Comparison of ENCODE assay signal across 8 cellular contexts in the genomic region with DNA sequence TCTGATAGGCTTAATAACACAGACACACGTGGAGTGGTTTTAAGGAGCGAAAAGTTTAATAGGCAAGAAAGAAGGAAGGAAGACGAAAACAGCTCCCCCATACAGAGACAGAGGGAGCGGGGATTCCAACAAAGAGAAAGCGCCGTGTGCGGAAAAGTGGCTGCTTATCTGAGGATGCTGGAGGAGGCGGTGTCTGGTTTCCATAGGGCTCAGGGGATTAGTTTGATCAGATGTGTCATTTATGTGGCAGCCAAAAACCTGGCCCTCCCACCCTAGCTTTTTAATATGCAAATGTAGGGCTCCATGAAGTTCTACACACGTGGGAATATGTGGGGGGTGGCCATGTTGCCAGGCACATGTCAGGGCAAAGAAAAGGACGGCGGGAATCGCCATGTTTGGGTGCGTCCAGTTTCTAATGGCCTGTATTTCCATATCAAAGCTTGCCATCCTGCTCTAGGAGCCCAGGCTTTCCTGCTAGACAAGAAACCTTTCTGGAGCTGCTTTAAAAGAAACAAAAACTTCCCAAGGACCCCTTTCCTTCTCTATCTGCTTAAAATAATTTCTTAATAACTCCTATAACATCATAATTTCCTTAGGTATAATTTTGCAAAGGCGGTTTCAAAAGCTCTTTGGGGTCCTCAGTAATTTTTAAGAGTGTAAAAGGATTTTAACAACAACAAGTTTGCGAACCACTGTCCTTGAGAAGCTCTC. TPM values are rescaled to one million over a fixed set of nuclear protein-coding genes. Genes with fewer than 3 reads are reported as not detected.
DNase-seq lines count a peak whose midpoint lies in the region; ATAC-seq, FAIRE-seq and TF ChIP-seq lines count a peak whose summit lies in the region.

No MANE protein-coding gene starts in this region.

- peaks cover 40% of the 10 kb centered on the region for H3K79me2 ChIP-seq in OCI-LY7 (ENCODE audit: insufficient read depth, low read depth, low read length)
- peaks cover 12% of the 10 kb centered on the region for H3K79me2 ChIP-seq in endothelial cell of umbilical vein (ENCODE audit: control insufficient read depth, insufficient read depth, low read length)

- H3K9me3 ChIP-seq in OCI-LY7 (ENCODE audit: low read length) (no peaks in the 10 kb centered on the region), endothelial cell of umbilical vein (replicated peaks; ENCODE audit: control insufficient read depth, insufficient read depth, low read length) (no peaks in the 10 kb centered on the region), gastrocnemius medialis (no peaks in the 10 kb centered on the region)

- H2AFZ ChIP-seq in OCI-LY7 (ENCODE audit: low read length): peak overlapping the region; percentile 95
- peak overlapping the region; percentile 75 for H2AFZ ChIP-seq in endothelial cell of umbilical vein (ENCODE audit: low read depth, low read length)

- dilution Hi-C loops in endothelial cell of umbilical vein (cut with MboI; ENCODE audit: extremely low pct_ligation_motif_present, low sequenced_read_pairs): no loop called here

- no peak overlapping the region for H3K9ac ChIP-seq in endothelial cell of umbilical vein (replicated peaks; ENCODE audit: extremely low read depth, insufficient read depth, low read length)

- intact Hi-C loops in OCI-LY7 (cut with micrococcal nuclease; ENCODE audit: unreplicated experiment) (loop anchor here (2.0 kb wide), 1 partner anchor 61 kb away; a partner anchor contains a TSS), endothelial cell of umbilical vein (cut with micrococcal nuclease) (no loop called here), gastrocnemius medialis (cut with DNase I; ENCODE audit: low total_unique reads) (no loop called here)

- H3K9me1 ChIP-seq in endothelial cell of umbilical vein (replicated peaks; ENCODE audit: control insufficient read depth, extremely low read depth, insufficient read depth, low read length): no peaks in the 10 kb centered on the region

- H3K36me3 ChIP-seq in H7 (replicated peaks; ENCODE audit: control insufficient read depth, insufficient read depth, low read length): peaks cover 4% of the 10 kb centered on the region
- H3K36me3 ChIP-seq in OCI-LY7 (ENCODE audit: insufficient read depth, low read length): peaks cover 21% of the 10 kb centered on the region
- no peaks in the 10 kb centered on the region for H3K36me3 ChIP-seq in endothelial cell of umbilical vein (ENCODE audit: control insufficient read depth in 2 of 2, extremely low read depth in 1 of 2, insufficient read depth in 2 of 2, low read length in 2 of 2)
- H3K36me3 ChIP-seq in gastrocnemius medialis: no peaks in the 10 kb centered on the region

- in situ Hi-C loops in gastrocnemius medialis (cut with MboI; ENCODE audit: low sequenced_read_pairs in 4 of 4): no loop called here

- CTCF ChIA-PET in OCI-LY7 (lab: Charles Lee; ENCODE audit: unreplicated experiment) (interaction anchor here (1.6 kb wide), 1 partner anchor 196 kb away, joined by 6 read pairs; no protein-coding TSS in a partner anchor), endothelial cell of umbilical vein (lab: Charles Lee) (interaction anchor here (0.6 to 7.2 kb wide), 7 partner anchors 9 to 196 kb away, joined by 3 to 91 read pairs (median 4); no protein-coding TSS in a partner anchor)

- ATAC-seq in gastrocnemius medialis (no peak), GM21528 (IDR thresholded peaks at IDR 0.05; ENCODE audit: low FRiP score, unreplicated experiment) (no peak), GM19035 (IDR thresholded peaks at IDR 0.05; ENCODE audit: unreplicated experiment) (no peak), HG03460 (IDR thresholded peaks at IDR 0.05; ENCODE audit: unreplicated experiment) (no peak)

- peak overlapping the region; percentile 100; the same call in 1 of the 2 replicates for H3K4me3 ChIP-seq in H7 (ENCODE audit: insufficient read depth, low read depth, low read length)
- peak overlapping the region; percentile 88 for H3K4me3 ChIP-seq in OCI-LY7 (ENCODE audit: low read depth, low read length, poor library complexity, severe bottlenecking)
- H3K4me3 ChIP-seq in endothelial cell of umbilical vein (replicated peaks in 1 of 3; ENCODE audit: insufficient read depth in 1 of 3, low read depth in 1 of 3, low read length in 3 of 3): no peak overlapping the region
- peak overlapping the region; percentile 81 to 96 (median 88) for H3K4me3 ChIP-seq in gastrocnemius medialis

- no peak for TF ChIP-seq POLR2A in endothelial cell of umbilical vein (IDR thresholded peaks at IDR 0.05; ENCODE audit: low read depth, low read length)
- TF ChIP-seq POLR2A in gastrocnemius medialis (IDR thresholded peaks at IDR 0.05): no peak

- POLR2A ChIA-PET in OCI-LY7 (lab: Charles Lee): interaction anchor here (0.7 to 1.3 kb wide), 9 partner anchors 9 to 425 kb away, joined by 3 to 9 read pairs (median 5); a partner anchor contains a TSS
- POLR2A ChIA-PET in endothelial cell of umbilical vein (lab: Charles Lee): interaction anchor here (0.7 to 1.3 kb wide), 2 partner anchors 156 to 196 kb away, joined by 3 to 5 read pairs; no protein-coding TSS in a partner anchor

- H3K4me1 ChIP-seq in OCI-LY7 (ENCODE audit: insufficient read depth, low read length, poor library complexity, severe bottlenecking): peaks cover 38% of the 10 kb centered on the region
- no peaks in the 10 kb centered on the region for H3K4me1 ChIP-seq in endothelial cell of umbilical vein (ENCODE audit: control insufficient read depth, extremely low read depth, insufficient read depth, low read length)
- peaks cover 20 to 24% of the 10 kb centered on the region in 2 donors for H3K4me1 ChIP-seq in gastrocnemius medialis

- H3K9me2 ChIP-seq in OCI-LY7 (ENCODE audit: insufficient read depth, low read length): no peaks in the 10 kb centered on the region

- FAIRE-seq in endothelial cell of umbilical vein (lab: Jason Lieb, UNC): peak; percentile 50

- H4K20me1 ChIP-seq in OCI-LY7 (ENCODE audit: insufficient read depth, low read length) (0 out of 2 replicates have a peak, but pooled peaks cover 3% of the 10 kb centered on the region), endothelial cell of umbilical vein (replicated peaks; ENCODE audit: control insufficient read depth, extremely low read depth, insufficient read depth, low read length) (no peaks in the 10 kb centered on the region)

- BruUV-seq in OCI-LY7 (replicated peaks; lab: Mats Ljungman, UMichigan) (no TSS peak), endothelial cell of umbilical vein (replicated peaks; lab: Mats Ljungman, UMichigan) (no TSS peak)

- DNase-seq in H7: peak; percentile 67
- DNase-seq in OCI-LY7 (ENCODE audit: low spot score): no peak
- no peak for DNase-seq in endothelial cell of umbilical vein (ENCODE audit: low read depth, low spot score)
- DNase-seq in gastrocnemius medialis: no peak
- no peak for DNase-seq in stimulated activated naive CD4-positive, alpha-beta T cell treated with Interleukin-2 at 50 U/mL for 16 hours (lab: John Stamatoyannopoulos, UW)

- H3K27me3 ChIP-seq in H7 (ENCODE audit: control insufficient read depth, insufficient read depth, low read length) (no peaks in the 10 kb centered on the region), endothelial cell of umbilical vein (ENCODE audit: control insufficient read depth in 2 of 2, insufficient read depth in 2 of 2, low read length in 2 of 2) (no peaks in the 10 kb centered on the region), gastrocnemius medialis (no peaks in the 10 kb centered on the region)

- H3K4me2 ChIP-seq in OCI-LY7 (ENCODE audit: low read length): peak overlapping the region; percentile 60
- H3K4me2 ChIP-seq in endothelial cell of umbilical vein (ENCODE audit: insufficient read depth, low read length): peak overlapping the region; percentile 51

- TF ChIP-seq CTCF in OCI-LY7 (conservative IDR thresholded peaks at IDR 0.05; ENCODE audit: low read length): no peak
- no peak for TF ChIP-seq CTCF in endothelial cell of umbilical vein (IDR thresholded peaks at IDR 0.05; ENCODE audit: extremely low read depth in 1 of 2, insufficient read depth in 1 of 2, low read depth in 1 of 2, low read length in 2 of 2)
- TF ChIP-seq CTCF in gastrocnemius medialis (IDR thresholded peaks at IDR 0.05 in 4 of 5, conservative IDR thresholded peaks at IDR 0.05 in 1 of 5): no peak

- H3K27ac ChIP-seq in OCI-LY7 (ENCODE audit: low read depth, low read length, poor library complexity, severe bottlenecking): peak overlapping the region; percentile 1
- peak overlapping the region; percentile 84 for H3K27ac ChIP-seq in endothelial cell of umbilical vein (ENCODE audit: insufficient read depth, low read depth, low read length)
- H3K27ac ChIP-seq in gastrocnemius medialis: peak overlapping the region; percentile 75 to 88 (median 84)

RNA-seq across cellular contexts. Expression of a gene that starts 0.7 kb away (rescaled TPM):
- total RNA-seq in H7 (2014; rRNA removed; shearing (Covaris generic)): 42.6 and 47.4 TPM in 2 replicates
- total RNA-seq in OCI-LY7 (2014; rRNA removed; shearing (Covaris generic)): 61.4 and 62.4 TPM in 2 replicates
- total RNA-seq in OCI-LY7 (2022) (82.0 and 83.5 TPM in 2 replicates), endothelial cell of umbilical vein (12.4 and 13.4 TPM in 2 replicates), gastrocnemius medialis (1 to 10 TPM; 1.1 to 9.6 (median 3.0) TPM)
- 4.7 and 6.5 TPM in 2 replicates for polyA plus RNA-seq in endothelial cell of umbilical vein
- 5.5 and 5.7 TPM in 2 replicates for polyA plus RNA-seq in endothelial cell of umbilical vein (2011; cell fraction: cytosol; rRNA removed)
- 25.7 and 30.1 TPM in 2 replicates for polyA plus RNA-seq in endothelial cell of umbilical vein (2011; cell fraction: nucleus; rRNA removed)
- 7.7 and 12.0 TPM in 2 replicates for polyA plus RNA-seq in endothelial cell of umbilical vein (2012)
- 9.8 and 14.6 TPM in 2 replicates for polyA minus RNA-seq in endothelial cell of umbilical vein
- 2.7 TPM for polyA minus RNA-seq in endothelial cell of umbilical vein (2011; cell fraction: cytosol; rRNA and poly(A)+ RNA removed)
- polyA minus RNA-seq in endothelial cell of umbilical vein (2011; cell fraction: nucleus; rRNA and poly(A)+ RNA removed): 8.8 and 11.4 TPM in 2 replicates

RNA-seq across cellular contexts. Expression of a gene that starts 16.9 kb away (rescaled TPM):
- not detected in 2 replicates for total RNA-seq in H7 (2014; rRNA removed; shearing (Covaris generic))
- 18.2 and 34.6 TPM in 2 replicates for total RNA-seq in OCI-LY7 (2014; rRNA removed; shearing (Covaris generic))
- total RNA-seq in OCI-LY7 (2022) (33.6 and 56.8 TPM in 2 replicates), endothelial cell of umbilical vein (not detected in 2 replicates), gastrocnemius medialis (not detected)
- not detected in 2 replicates for polyA plus RNA-seq in endothelial cell of umbilical vein
- polyA plus RNA-seq in endothelial cell of umbilical vein (2011; cell fraction: cytosol; rRNA removed): not detected in 2 replicates
- polyA plus RNA-seq in endothelial cell of umbilical vein (2011; cell fraction: nucleus; rRNA removed): not detected in 2 replicates
- polyA plus RNA-seq in endothelial cell of umbilical vein (2012): not detected in 2 replicates
- not detected in 2 replicates for polyA minus RNA-seq in endothelial cell of umbilical vein
- not detected for polyA minus RNA-seq in endothelial cell of umbilical vein (2011; cell fraction: cytosol; rRNA and poly(A)+ RNA removed)
- polyA minus RNA-seq in endothelial cell of umbilical vein (2011; cell fraction: nucleus; rRNA and poly(A)+ RNA removed): not detected in 2 replicates

RNA-seq across cellular contexts. Expression of a gene that starts 51.9 kb away (rescaled TPM):
- total RNA-seq in H7 (2014; rRNA removed; shearing (Covaris generic)): 72.3 and 79.1 TPM in 2 replicates
- total RNA-seq in OCI-LY7 (2014; rRNA removed; shearing (Covaris generic)): 74.5 and 83.4 TPM in 2 replicates
- total RNA-seq in OCI-LY7 (2022) (72.9 and 75.4 TPM in 2 replicates), endothelial cell of umbilical vein (18.4 and 19.0 TPM in 2 replicates), gastrocnemius medialis (1 to 10 TPM in 1 of 4 donors, under 1 TPM in 1, not detected in 2; 0.73 to 2.3 TPM)
- polyA plus RNA-seq in endothelial cell of umbilical vein: 5.0 and 5.5 TPM in 2 replicates
- 7.0 and 8.7 TPM in 2 replicates for polyA plus RNA-seq in endothelial cell of umbilical vein (2011; cell fraction: cytosol; rRNA removed)
- 7.5 and 9.4 TPM in 2 replicates for polyA plus RNA-seq in endothelial cell of umbilical vein (2011; cell fraction: nucleus; rRNA removed)
- 8.1 and 10.4 TPM in 2 replicates for polyA plus RNA-seq in endothelial cell of umbilical vein (2012)
- 11.2 and 13.4 TPM in 2 replicates for polyA minus RNA-seq in endothelial cell of umbilical vein
- polyA minus RNA-seq in endothelial cell of umbilical vein (2011; cell fraction: cytosol; rRNA and poly(A)+ RNA removed): 32.9 TPM
- 6.9 and 9.2 TPM in 2 replicates for polyA minus RNA-seq in endothelial cell of umbilical vein (2011; cell fraction: nucleus; rRNA and poly(A)+ RNA removed)

Comparison
In these comparisons a context has a peak if more than half of its experiments do, and no peak if none do; other contexts are left out.
1. H3K4me3 ChIP-seq: peak in H7 (single experiment), OCI-LY7 (single experiment) and gastrocnemius medialis (4 of 4); none in endothelial cell of umbilical vein (0 of 3).
2. H3K27ac ChIP-seq: peak in every context shown above with its lines; median percentile 84 in gastrocnemius medialis; 84 in endothelial cell of umbilical vein; 1 in OCI-LY7.
3. RNA of a gene that starts 16.9 kb away (total RNA-seq): 18.2 to 56.8 TPM in OCI-LY7; not detected in H7, not detected in endothelial cell of umbilical vein and not detected in gastrocnemius medialis; every median in the first group is over 10 times any median in the second.